Comparison of ENCODE assay signal across 24 cellular contexts in the genomic region with DNA sequence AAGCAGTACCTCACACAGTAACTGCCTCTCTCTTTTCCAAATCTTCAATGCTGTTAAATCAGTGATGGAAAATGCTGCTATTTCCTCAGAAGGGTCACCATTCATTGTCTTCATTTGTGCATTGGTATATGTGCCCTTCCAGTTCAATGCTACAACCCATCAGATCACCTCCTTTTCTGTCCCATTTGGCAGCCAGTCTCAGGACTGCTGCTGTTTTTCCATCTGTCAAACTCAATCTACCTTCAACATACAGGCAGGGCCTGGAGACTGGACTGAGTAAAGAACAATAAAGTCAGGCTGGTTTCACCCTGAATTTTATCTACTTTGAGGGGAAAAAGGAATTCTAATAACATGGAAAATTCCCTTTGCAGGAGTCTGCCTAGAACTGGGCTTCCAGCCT. TPM values are rescaled to one million over a fixed set of nuclear protein-coding genes. Genes with fewer than 3 reads are reported as not detected.
DNase-seq lines count a peak whose midpoint lies in the region; ATAC-seq and TF ChIP-seq lines count a peak whose summit lies in the region.
"Had no signal": no experiment of that assay in that cellular context is flagged by ENCODE, and none has a peak within 500 bp of the region (broad histone marks: within the 10 kb centered on the region; RNA-seq: fewer than 3 reads in every experiment).

No MANE protein-coding gene starts in this region.

- peak overlapping the region; percentile 28 for H3K27ac ChIP-seq in OCI-LY7 (ENCODE audit: low read depth, low read length, poor library complexity, severe bottlenecking)
- H3K27ac ChIP-seq: BLaER1 had no signal

- TF ChIP-seq CTCF in OCI-LY7 (conservative IDR thresholded peaks at IDR 0.05; ENCODE audit: low read length) = no peak

- DNase-seq in G401 (ENCODE audit: low spot score) = peak; percentile 97
- DNase-seq in OCI-LY7 (ENCODE audit: low spot score) = no peak
- DNase-seq in cerebellar nuclear complex (lab: John Stamatoyannopoulos, UW) = peak; percentile 73 to 83
- DNase-seq in retina = peak; percentile 25
- DNase-seq in left colon = no peak
- DNase-seq in left lobe of liver (ENCODE audit: low spot score) = no peak
- DNase-seq: 8988T; ACHN; BE2C; CD4-positive, alpha-beta memory T cell; CD4-positive, CD25-positive, alpha-beta regulatory T cell; CD8-positive, alpha-beta memory T cell; COR-L47; DMS 273 treated with DMSO at 0.1 percent for 48 hours; DMS153; DMS53; DMS79; DND-41; EL; GF-D8 had no signal

- CTCF ChIA-PET in OCI-LY7 (lab: Charles Lee; ENCODE audit: unreplicated experiment) = interaction anchor here (1.1 to 1.6 kb wide), 2 partner anchors 34 to 55 kb away, joined by 5 to 7 read pairs; no protein-coding TSS in a partner anchor

- H4K20me1 ChIP-seq in OCI-LY7 (ENCODE audit: insufficient read depth, low read length) = peaks cover 59% of the 10 kb centered on the region; the same call in 1 of the 2 replicates
- H4K20me1 ChIP-seq: BLaER1 had no signal

- BruUV-seq in OCI-LY7 (replicated peaks; lab: Mats Ljungman, UMichigan) = no TSS peak

- peaks cover 12% of the 10 kb centered on the region; the same call in 1 of the 2 replicates for H3K9me3 ChIP-seq in OCI-LY7 (ENCODE audit: low read length)
- H3K9me3 ChIP-seq: BE2C, BLaER1 had no signal

- H3K4me3 ChIP-seq in OCI-LY7 (ENCODE audit: low read depth, low read length, poor library complexity, severe bottlenecking) = no peak overlapping the region
- H3K4me3 ChIP-seq: BLaER1 had no signal

- ATAC-seq in GM21381 (IDR thresholded peaks at IDR 0.05; ENCODE audit: unreplicated experiment) = no peak
- no peak for ATAC-seq in left colon
- ATAC-seq in left lobe of liver = no peak

- peak overlapping the region; percentile 50 for H3K4me2 ChIP-seq in OCI-LY7 (ENCODE audit: low read length)
- H3K4me2 ChIP-seq: BLaER1 had no signal

- no peak overlapping the region for H2AFZ ChIP-seq in OCI-LY7 (ENCODE audit: low read length)

- H3K4me1 ChIP-seq in OCI-LY7 (ENCODE audit: insufficient read depth, low read length, poor library complexity, severe bottlenecking) = peaks cover 48% of the 10 kb centered on the region
- H3K4me1 ChIP-seq: BE2C, BLaER1 had no signal

- H3K36me3 ChIP-seq in OCI-LY7 (ENCODE audit: insufficient read depth, low read length) = peaks cover 100% of the 10 kb centered on the region
- H3K36me3 ChIP-seq: BE2C, BLaER1 had no signal

- H3K9me2 ChIP-seq in OCI-LY7 (ENCODE audit: insufficient read depth, low read length) = no peaks in the 10 kb centered on the region

- POLR2A ChIA-PET in OCI-LY7 (lab: Charles Lee) = interaction anchor here (1.3 to 1.6 kb wide), 2 partner anchors 14 to 56 kb away, joined by 3 to 7 read pairs; no protein-coding TSS in a partner anchor

- H3K79me2 ChIP-seq in OCI-LY7 (ENCODE audit: insufficient read depth, low read depth, low read length) = peaks cover 100% of the 10 kb centered on the region

- intact Hi-C loops in OCI-LY7 (cut with micrococcal nuclease; ENCODE audit: unreplicated experiment) = loop anchor here (2.0 to 10.0 kb wide), 2 partner anchors 161 to 233 kb away; a partner anchor contains a TSS
- intact Hi-C loops in left colon (cut with DNase I, micrococcal nuclease) = no loop called here

- in situ Hi-C loops in G401 (cut with HindIII; ENCODE audit: low sequenced_read_pairs) = no loop called here

RNA-seq across cellular contexts. Expression of a gene that starts 17.9 kb away (rescaled TPM):
- total RNA-seq in G401 (2014; rRNA removed; shearing (Covaris generic)) = not detected in 2 replicates
- 113 and 195 TPM in 2 replicates for total RNA-seq in OCI-LY7 (2014; rRNA removed; shearing (Covaris generic))
- total RNA-seq in OCI-LY7 (2022) = 178 and 217 TPM in 2 replicates
- total RNA-seq in left colon = 1 to 10 TPM in 1 of 2 donors, under 1 TPM in 1; 0.61 to 1.2 TPM
- 8.3 TPM for total RNA-seq in left lobe of liver
- total RNA-seq: A673; CD4-positive, alpha-beta memory T cell; CD4-positive, CD25-positive, alpha-beta regulatory T cell; CD8-positive, alpha-beta memory T cell; Daoy had no signal

Comparison
In these comparisons a context has a peak if more than half of its experiments do, and no peak if none do; other contexts are left out.
1. DNase-seq: peak in G401 (single experiment), cerebellar nuclear complex (2 of 2) and retina (single experiment); none in OCI-LY7 (single experiment), left colon (0 of 2) and left lobe of liver (single experiment).
2. RNA of a gene that starts 17.9 kb away (total RNA-seq): 113 to 217 TPM in OCI-LY7; 8.3 TPM in left lobe of liver (single experiment), 0.61 to 1.2 TPM in left colon and not detected in G401; every median in the first group is over 10 times any median in the second.